In the genomic region with DNA sequence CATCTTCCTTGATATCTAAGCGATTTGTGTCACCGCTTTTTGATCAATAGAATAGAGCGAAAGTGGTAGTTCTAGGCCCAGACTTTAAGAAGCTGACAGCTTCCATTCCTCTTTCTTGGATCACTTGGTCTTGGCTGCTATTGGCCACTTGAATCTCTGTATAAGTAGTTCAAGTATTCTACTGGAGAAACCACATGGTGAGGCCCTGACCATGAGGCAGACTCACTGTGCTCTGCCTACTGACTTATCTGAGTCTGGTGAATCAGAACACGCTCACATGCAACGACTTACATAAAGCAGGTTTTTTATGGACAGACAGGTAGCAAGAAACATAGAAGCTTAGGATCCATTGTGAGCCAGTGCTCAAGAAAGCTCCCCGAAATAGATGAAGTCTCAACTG, we compare ENCODE assay signal across 7 cellular contexts. TPM values are rescaled to one million over a fixed set of nuclear protein-coding genes. Genes with fewer than 3 reads are reported as not detected.
"Had no signal": no experiment of that assay in that cellular context is flagged by ENCODE, and none has a peak within 500 bp of the region (broad histone marks: within the 10 kb centered on the region; RNA-seq: fewer than 3 reads in every experiment).

No MANE protein-coding gene starts in this region.

- ATAC-seq: GM23338, HepG2 had no signal

- H3K4me3 ChIP-seq: GM23338 had no signal

- DNase-seq: H9, HCEC 1CT, KBM-7 had no signal

- H3K27ac ChIP-seq: HL-60 had no signal

RNA-seq across cellular contexts. Expression of gene OLIG3, which starts 27.0 kb away (rescaled TPM):
- total RNA-seq: HepG2, HT1080 had no signal
